21 cellular contexts compared by ENCODE assay signal in the genomic region with DNA sequence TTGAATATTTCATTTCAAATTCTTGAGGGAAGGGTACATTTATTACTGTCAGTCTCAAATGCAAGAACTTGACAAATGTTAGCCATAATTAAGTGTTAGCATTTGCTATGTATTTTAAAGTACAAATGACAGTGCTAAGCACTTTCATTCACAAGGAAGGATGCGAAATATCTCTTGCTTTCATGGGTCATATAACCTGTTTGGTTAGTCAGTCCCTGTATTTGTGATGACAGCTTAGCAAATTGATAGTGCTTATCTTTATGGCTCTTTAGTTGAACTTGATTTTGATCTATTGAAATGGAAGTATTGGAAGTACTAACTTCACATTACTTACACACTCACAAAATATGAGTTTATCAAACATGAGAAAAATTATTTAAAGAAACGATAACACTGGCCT.
DNase-seq lines count a peak whose midpoint lies in the region; ATAC-seq, FAIRE-seq and TF ChIP-seq lines count a peak whose summit lies in the region.
"Had no signal": no experiment of that assay in that cellular context is flagged by ENCODE, and none has a peak within 500 bp of the region (broad histone marks: within the 10 kb centered on the region; RNA-seq: fewer than 3 reads in every experiment).

No MANE protein-coding gene starts in this region.

- H3K9me3 ChIP-seq in A673 (ENCODE audit: low read depth, low read length, poor library complexity, severe bottlenecking) = no peaks in the 10 kb centered on the region
- no peaks in the 10 kb centered on the region for H3K9me3 ChIP-seq in HCT116 (ENCODE audit: control insufficient read depth in 1 of 2, insufficient read depth in 1 of 2, low read depth in 1 of 2, low read length in 2 of 2)
- peaks cover 4% of the 10 kb centered on the region; the same call in 1 of the 2 replicates for H3K9me3 ChIP-seq in Panc1 (ENCODE audit: control insufficient read depth, insufficient read depth, low read depth, low read length)
- no peaks in the 10 kb centered on the region for H3K9me3 ChIP-seq in keratinocyte (ENCODE audit: control insufficient read depth, low read depth, low read length)

- dilution Hi-C loops in keratinocyte (cut with MboI; ENCODE audit: extremely low pct_ligation_motif_present, low sequenced_read_pairs) = no loop called here

- H4K20me1 ChIP-seq in HCT116 (ENCODE audit: insufficient read depth) (no peaks in the 10 kb centered on the region), keratinocyte (ENCODE audit: control insufficient read depth, extremely low read depth, insufficient read depth, low read length) (no peaks in the 10 kb centered on the region)

- H3K9ac ChIP-seq in HCT116 (ENCODE audit: low read length) (peak overlapping the region; percentile 50), keratinocyte (ENCODE audit: control insufficient read depth, extremely low read depth, insufficient read depth, low read length) (no peak overlapping the region)

- peaks cover 58% of the 10 kb centered on the region for H3K4me1 ChIP-seq in A673 (ENCODE audit: insufficient read depth, low read length, poor library complexity, severe bottlenecking)
- peaks cover 84 to 94% of the 10 kb centered on the region in 2 experiments for H3K4me1 ChIP-seq in HCT116 (ENCODE audit: control insufficient read depth in 1 of 2, insufficient read depth in 2 of 2, low read length in 2 of 2)
- peaks cover 21% of the 10 kb centered on the region for H3K4me1 ChIP-seq in Panc1 (ENCODE audit: control insufficient read depth, insufficient read depth, low read length)
- peaks cover 48% of the 10 kb centered on the region for H3K4me1 ChIP-seq in keratinocyte (ENCODE audit: control insufficient read depth, extremely low read depth, insufficient read depth, low read length)

- H3K36me3 ChIP-seq in A673 (ENCODE audit: insufficient read depth, low read length, poor library complexity, severe bottlenecking) = no peaks in the 10 kb centered on the region
- peaks cover 0 to 9% of the 10 kb centered on the region in 2 experiments; a peak in 1 of 4 replicates for H3K36me3 ChIP-seq in HCT116 (ENCODE audit: control insufficient read depth in 1 of 2, insufficient read depth in 2 of 2, low read length in 2 of 2)
- no peaks in the 10 kb centered on the region for H3K36me3 ChIP-seq in Panc1 (ENCODE audit: control insufficient read depth, insufficient read depth, low read length)
- H3K36me3 ChIP-seq in keratinocyte (ENCODE audit: control insufficient read depth in 2 of 2, extremely low read depth in 1 of 2, insufficient read depth in 2 of 2, low read length in 2 of 2) = no peaks in the 10 kb centered on the region

- intact Hi-C loops in A673 (cut with micrococcal nuclease; ENCODE audit: unreplicated experiment) (loop anchor here (2.0 kb wide), 1 partner anchor 31 kb away; no protein-coding TSS in a partner anchor), HCT116 (cut with micrococcal nuclease) (no loop called here), Panc1 (cut with micrococcal nuclease; ENCODE audit: unreplicated experiment) (no loop called here)

- ATAC-seq in HCT116 (no peak), Panc1 (no peak), GM19397 (IDR thresholded peaks at IDR 0.05; ENCODE audit: unreplicated experiment) (no peak), HG03097 (IDR thresholded peaks at IDR 0.05; ENCODE audit: low FRiP score, unreplicated experiment) (no peak), HG03135 (IDR thresholded peaks at IDR 0.05; ENCODE audit: unreplicated experiment) (no peak)
- ATAC-seq: GM23338, T-cell had no signal

- TF ChIP-seq CTCF in A673 (conservative IDR thresholded peaks at IDR 0.05; ENCODE audit: low read depth, low read length) (no peak), HCT116 (IDR thresholded peaks at IDR 0.05 in 2 of 3, conservative IDR thresholded peaks at IDR 0.05 in 1 of 3; ENCODE audit: borderline replicate concordance in 1 of 3, insufficient read depth in 1 of 3, low read depth in 2 of 3, low read length in 2 of 3) (no peak), Panc1 (IDR thresholded peaks at IDR 0.05) (no peak), keratinocyte (optimal IDR thresholded peaks at IDR 0.05 in 1 of 3, IDR thresholded peaks at IDR 0.05 in 1 of 3, conservative IDR thresholded peaks at IDR 0.05 in 1 of 3; ENCODE audit: extremely low read depth in 1 of 3, insufficient read depth in 2 of 3, low read length in 3 of 3) (no peak)

- H3K27me3 ChIP-seq in A673 (replicated peaks; ENCODE audit: insufficient read depth, low read depth, low read length, poor library complexity) (no peaks in the 10 kb centered on the region), HCT116 (ENCODE audit: insufficient read depth, low read length) (no peaks in the 10 kb centered on the region), Panc1 (ENCODE audit: control insufficient read depth, insufficient read depth, low read length) (no peaks in the 10 kb centered on the region), keratinocyte (ENCODE audit: control insufficient read depth, extremely low read depth, insufficient read depth, low read length) (no peaks in the 10 kb centered on the region)

- no peak overlapping the region for H3K4me3 ChIP-seq in A673 (ENCODE audit: low read depth, low read length, poor library complexity, severe bottlenecking)
- H3K4me3 ChIP-seq in HCT116 (replicated peaks in 1 of 2; ENCODE audit: low read depth in 1 of 2, low read length in 2 of 2) = peak overlapping the region in 1 of 2 experiments; percentile 0; a peak in 1 of 4 replicates
- H3K4me3 ChIP-seq in Panc1 (ENCODE audit: low read depth in 2 of 2, low read length in 2 of 2) = no peak overlapping the region
- H3K4me3 ChIP-seq in keratinocyte (ENCODE audit: control insufficient read depth in 2 of 3, extremely low read depth in 1 of 3, insufficient read depth in 2 of 3, low read depth in 1 of 3, low read length in 3 of 3) = no peak overlapping the region
- H3K4me3 ChIP-seq: GM23338, PC-9 had no signal

- peak; percentile 20 for FAIRE-seq in keratinocyte (lab: Jason Lieb, UNC)
- FAIRE-seq: A204.1, D721Med, GM12891, HTR-8/SVneo had no signal

- no peak overlapping the region for H2AFZ ChIP-seq in HCT116 (ENCODE audit: low read depth, low read length, poor library complexity, severe bottlenecking)
- no peak overlapping the region for H2AFZ ChIP-seq in keratinocyte (ENCODE audit: control insufficient read depth, low read length)
- H2AFZ ChIP-seq: GM23338, PC-9 had no signal

- RAD21 ChIA-PET in HCT116 (lab: Charles Lee; ENCODE audit: low non-redundant PET in 1 of 2, low total read pairs in 2 of 2, uncharacterized antibody in 2 of 2, unreplicated experiment in 2 of 2) = no interaction called here

- DNase-seq in A673 (ENCODE audit: low spot score) (no peak), HCT116 (ENCODE audit: low read depth, low spot score) (no peak), Panc1 (ENCODE audit: low read depth, low spot score) (no peak), keratinocyte (ENCODE audit: low read depth, low spot score) (no peak)
- DNase-seq in activated CD8-positive, alpha-beta memory T cell treated with anti-CD3 and anti-CD28 coated beads, Interleukin-2, amount 50 U/mL, for 4 hours = no peak
- DNase-seq: DND-41, NCI-H1694, NCI-H2081, NCI-H2171 treated with DMSO at 0.1 percent for 48 hours, NCI-H69, SIG-M5, T-cell had no signal

- no peaks in the 10 kb centered on the region for H3K9me1 ChIP-seq in keratinocyte (ENCODE audit: control insufficient read depth, extremely low read depth, insufficient read depth, low read length)

- POLR2A ChIA-PET in A673 (lab: Charles Lee; ENCODE audit: low non-redundant PET) = interaction anchor here (0.6 kb wide), 1 partner anchor 556 kb away, joined by 3 read pairs; no protein-coding TSS in a partner anchor
- POLR2A ChIA-PET in HCT116 (lab: Charles Lee) = interaction anchor here (1.0 to 3.8 kb wide), 11 partner anchors 7 to 176 kb away, joined by 3 to 23 read pairs (median 4); a partner anchor contains a TSS
- POLR2A ChIA-PET in Panc1 (lab: Charles Lee) = no interaction called here

- H3K79me2 ChIP-seq in HCT116 (ENCODE audit: insufficient read depth, low read length) (0 out of 2 replicates have a peak, but pooled peaks cover 4% of the 10 kb centered on the region), keratinocyte (ENCODE audit: control insufficient read depth, insufficient read depth, low read length) (no peaks in the 10 kb centered on the region)

- CTCF ChIA-PET in A673 (lab: Charles Lee) (interaction anchor here (0.6 kb wide), 1 partner anchor 32 kb away, joined by 3 read pairs; no protein-coding TSS in a partner anchor), HCT116 (lab: Charles Lee) (interaction anchor here (0.9 to 1.0 kb wide), 2 partner anchors 35 to 177 kb away, joined by 3 read pairs; no protein-coding TSS in a partner anchor), Panc1 (lab: Charles Lee) (no interaction called here)

- no peak for TF ChIP-seq POLR2A in HCT116 (IDR thresholded peaks at IDR 0.05; ENCODE audit: borderline replicate concordance, extremely low read depth, insufficient read depth, insufficient read length)

- peak overlapping the region; percentile 59 for H3K4me2 ChIP-seq in HCT116 (ENCODE audit: low read length)
- H3K4me2 ChIP-seq in keratinocyte (ENCODE audit: control insufficient read depth, extremely low read depth, insufficient read depth, low read depth, low read length) = no peak overlapping the region
- H3K4me2 ChIP-seq: GM23338, PC-9 had no signal

- in situ Hi-C loops in Panc1 (cut with HindIII; ENCODE audit: low pct_unique_long_range_greater_than_20kb, low sequenced_read_pairs) = no loop called here

- BruUV-seq in A673 (replicated peaks; lab: Mats Ljungman, UMichigan) (no TSS peak), HCT116 (replicated peaks; lab: Mats Ljungman, UMichigan) (no TSS peak), Panc1 (replicated peaks; lab: Mats Ljungman, UMichigan) (no TSS peak)

- no peaks in the 10 kb centered on the region for H3K9me2 ChIP-seq in HCT116 (ENCODE audit: insufficient read depth)

- 0 out of 2 replicates have a peak, but pooled peaks have one; percentile 8 for TF ChIP-seq RAD21 in HCT116 (IDR thresholded peaks at IDR 0.05; ENCODE audit: low read depth)

- H3K27ac ChIP-seq in A673 (ENCODE audit: low read depth, low read length, poor library complexity, severe bottlenecking) (peak overlapping the region; percentile 98), HCT116 (ENCODE audit: low read depth, low read length) (peak overlapping the region; percentile 92), Panc1 (ENCODE audit: low read length) (peak overlapping the region; percentile 40; the same call in 1 of the 2 replicates), keratinocyte (ENCODE audit: control insufficient read depth, insufficient read depth, low read length) (no peak overlapping the region)
- H3K27ac ChIP-seq: PC-9 had no signal

TF ChIP-seq in HCT116, 20 proteins besides CTCF, POLR2A, EP300 and RAD21 (continues in another document):
- no peak for TF ChIP-seq YY1 (IDR thresholded peaks at IDR 0.05; ENCODE audit: extremely low read depth, insufficient replicate concordance, low read depth, low read length)
